ENCODE assay signal across 11 cellular contexts in the genomic region with DNA sequence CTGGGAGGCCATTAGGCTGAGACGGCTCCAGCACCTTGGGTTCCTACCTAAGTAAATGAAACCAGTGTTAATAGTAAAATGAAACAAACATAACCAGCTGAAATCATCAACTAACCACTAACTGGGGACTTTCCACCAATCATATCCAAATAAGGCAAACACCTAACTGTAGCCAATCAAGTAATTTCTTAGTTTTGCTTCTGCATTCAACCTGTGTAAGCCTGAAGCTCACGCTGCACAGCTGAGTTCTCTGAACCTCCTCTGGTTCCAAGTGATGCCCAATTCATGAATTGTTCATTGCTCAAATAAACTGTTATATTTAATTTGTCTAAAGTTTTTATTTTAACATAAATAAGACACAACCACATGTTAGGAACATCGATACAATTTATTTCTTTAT. TPM values are rescaled to one million over a fixed set of nuclear protein-coding genes. Genes with fewer than 3 reads are reported as not detected.
DNase-seq lines count a peak whose midpoint lies in the region; ATAC-seq and TF ChIP-seq lines count a peak whose summit lies in the region.
"Had no signal": no experiment of that assay in that cellular context is flagged by ENCODE, and none has a peak within 500 bp of the region (broad histone marks: within the 10 kb centered on the region; RNA-seq: fewer than 3 reads in every experiment).

No MANE protein-coding gene starts in this region.

- no peaks in the 10 kb centered on the region for H3K27me3 Mint-ChIP-seq in activated T-helper 17 cell treated with anti-CD3 and anti-CD28 coated beads, Interleukin-2, amount 50 U/mL, for 72 hours

- no peak overlapping the region for H3K27ac ChIP-seq in breast epithelium
- H3K27ac ChIP-seq: HL-60 had no signal

- ATAC-seq in GM18502 (IDR thresholded peaks at IDR 0.05; ENCODE audit: poor library complexity, unreplicated experiment) (peak; percentile 94), GM19468 (IDR thresholded peaks at IDR 0.05; ENCODE audit: extremely low read depth, unreplicated experiment) (peak; percentile 65), HG03045 (IDR thresholded peaks at IDR 0.05; ENCODE audit: unreplicated experiment) (peak; percentile 99)
- peak; percentile 99 for ATAC-seq in activated T-helper 17 cell treated with anti-CD3 and anti-CD28 coated beads, Interleukin-2, amount 50 U/mL, for 72 hours (replicated peaks)

- H3K4me3 ChIP-seq in breast epithelium = no peak overlapping the region

- no peaks in the 10 kb centered on the region for H3K4me1 ChIP-seq in breast epithelium

- peak overlapping the region; percentile 29 for H3K27ac Mint-ChIP-seq in activated T-helper 17 cell treated with anti-CD3 and anti-CD28 coated beads, Interleukin-2, amount 50 U/mL, for 72 hours
- H3K27ac Mint-ChIP-seq: dendritic cell treated with granulocyte-macrophage colony-stimulating factor and Interleukin-4, amounts not matched to agents 40 ng/mL and 50 ng/mL, for 4 days had no signal

- no peaks in the 10 kb centered on the region for H3K9me3 Mint-ChIP-seq in activated T-helper 17 cell treated with anti-CD3 and anti-CD28 coated beads, Interleukin-2, amount 50 U/mL, for 72 hours
- H3K9me3 Mint-ChIP-seq: dendritic cell treated with granulocyte-macrophage colony-stimulating factor and Interleukin-4, amounts not matched to agents 40 ng/mL and 50 ng/mL, for 4 days had no signal

- no peaks in the 10 kb centered on the region for H3K9me3 ChIP-seq in breast epithelium

- intact Hi-C loops in breast epithelium (cut with DNase I; ENCODE audit: low total_unique reads) = no loop called here

- DNase-seq in breast epithelium (ENCODE audit: low spot score in 2 of 2) = no peak
- DNase-seq in germinal center (ENCODE audit: low spot score) = no peak
- no peak for DNase-seq in HT-29 (ENCODE audit: low spot score)
- DNase-seq in effector CD8-positive, alpha-beta T cell (lab: John Stamatoyannopoulos, UW) = no peak
- DNase-seq: NCI-H1694 treated with DMSO at 0.1 percent for 48 hours had no signal

- no peaks in the 10 kb centered on the region for H3K4me1 Mint-ChIP-seq in activated T-helper 17 cell treated with anti-CD3 and anti-CD28 coated beads, Interleukin-2, amount 50 U/mL, for 72 hours

- no peaks in the 10 kb centered on the region for H3K36me3 ChIP-seq in breast epithelium

- H3K4me3 Mint-ChIP-seq in activated T-helper 17 cell treated with anti-CD3 and anti-CD28 coated beads, Interleukin-2, amount 50 U/mL, for 72 hours = peak overlapping the region; percentile 13
- H3K4me3 Mint-ChIP-seq: dendritic cell treated with granulocyte-macrophage colony-stimulating factor and Interleukin-4, amounts not matched to agents 40 ng/mL and 50 ng/mL, for 4 days had no signal

- TF ChIP-seq CTCF in breast epithelium (IDR thresholded peaks at IDR 0.05) = no peak

- no peak for TF ChIP-seq POLR2A in breast epithelium (IDR thresholded peaks at IDR 0.05)

- no peaks in the 10 kb centered on the region for H3K36me3 Mint-ChIP-seq in activated T-helper 17 cell treated with anti-CD3 and anti-CD28 coated beads, Interleukin-2, amount 50 U/mL, for 72 hours (ENCODE audit: low read depth)

- no peaks in the 10 kb centered on the region for H3K27me3 ChIP-seq in breast epithelium

RNA-seq across cellular contexts. Expression of a gene that starts 22.5 kb away (rescaled TPM):
- total RNA-seq in activated T-helper 17 cell treated with anti-CD3 and anti-CD28 coated beads, Interleukin-2, amount 50 U/mL, for 72 hours = 1 to 10 TPM; 1.6 to 3.0 TPM
- under 1 TPM; 0.16 to 0.98 (median 0.88) TPM for total RNA-seq in breast epithelium
- total RNA-seq in HT-29 (2014; rRNA removed; shearing (Covaris generic)) = 0.64 TPM in 1 of 2 replicates, not detected in the other

RNA-seq across cellular contexts. Expression of a gene that starts 49.4 kb away (rescaled TPM):
- 10 to 100 TPM; 20.2 to 44.1 TPM for total RNA-seq in activated T-helper 17 cell treated with anti-CD3 and anti-CD28 coated beads, Interleukin-2, amount 50 U/mL, for 72 hours
- 10 to 100 TPM in 2 of 3 donors, 1 to 10 TPM in 1; 9.8 to 26.6 (median 14.1) TPM for total RNA-seq in breast epithelium
- total RNA-seq in HT-29 (2014; rRNA removed; shearing (Covaris generic)) = 10.3 and 11.8 TPM in 2 replicates
